8 cellular contexts compared by ENCODE assay signal in the genomic region with DNA sequence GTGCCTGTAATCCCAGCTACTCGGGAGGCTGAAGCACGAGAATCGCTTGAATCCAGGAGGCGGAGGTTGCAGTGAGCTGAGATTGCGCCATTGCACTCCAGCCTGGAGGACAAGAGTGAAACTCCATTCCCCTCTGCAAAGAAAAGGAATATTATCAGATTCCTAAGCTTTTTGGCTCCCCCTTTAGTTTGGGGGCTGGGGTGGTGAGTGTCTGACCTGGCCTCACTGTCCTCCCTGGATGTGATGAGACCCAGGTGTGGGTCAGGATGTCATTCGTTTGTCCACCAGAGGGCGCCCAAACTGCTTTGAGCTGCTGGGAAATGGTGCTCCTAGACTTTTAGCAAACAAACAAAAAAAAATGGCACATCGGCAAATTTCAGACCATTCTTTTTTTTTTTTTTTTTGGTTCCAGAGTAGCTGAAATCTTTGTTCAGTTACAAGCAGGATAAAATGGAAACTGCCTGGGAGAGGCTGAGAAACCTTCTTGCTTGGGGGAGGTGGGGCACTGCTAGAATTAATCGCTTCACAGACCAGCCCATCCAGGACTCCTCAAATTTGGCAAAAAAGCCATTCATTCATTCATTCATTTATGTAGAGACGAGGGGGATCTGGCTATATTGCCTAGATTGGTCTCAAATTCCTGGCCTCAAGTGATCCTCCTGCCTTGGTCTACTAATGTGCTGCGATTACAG. TPM values are rescaled to one million over a fixed set of nuclear protein-coding genes. Genes with fewer than 3 reads are reported as not detected.
DNase-seq lines count a peak whose midpoint lies in the region; ATAC-seq, FAIRE-seq and TF ChIP-seq lines count a peak whose summit lies in the region.

No MANE protein-coding gene starts in this region.

- TF ChIP-seq CTCF in Caco-2 (IDR thresholded peaks at IDR 0.05; ENCODE audit: insufficient read depth in 1 of 2, low read depth in 1 of 2, low read length in 1 of 2, severe bottlenecking in 1 of 2, unreplicated experiment in 1 of 2): peak; percentile 76 to 80
- TF ChIP-seq CTCF in pancreas (IDR thresholded peaks at IDR 0.05): peak; percentile 49 to 77 (median 74)
- TF ChIP-seq CTCF in type B pancreatic cell (conservative IDR thresholded peaks at IDR 0.05): peak; percentile 87

- no peak overlapping the region for H3K4me3 Mint-ChIP-seq in Caco-2 (ENCODE audit: unreplicated experiment)
- H3K4me3 Mint-ChIP-seq in type B pancreatic cell: no peak overlapping the region

- FAIRE-seq in pancreas (lab: Jason Lieb, UNC): no peak

- no peaks in the 10 kb centered on the region for H3K4me1 Mint-ChIP-seq in Caco-2 (ENCODE audit: low read depth, unreplicated experiment)
- no peaks in the 10 kb centered on the region for H3K4me1 Mint-ChIP-seq in type B pancreatic cell (ENCODE audit: unreplicated experiment)

- H3K36me3 Mint-ChIP-seq in Caco-2 (ENCODE audit: insufficient read depth, unreplicated experiment) (peaks cover 98% of the 10 kb centered on the region), type B pancreatic cell (peaks cover 18% of the 10 kb centered on the region)

- H3K36me3 ChIP-seq in Caco-2 (ENCODE audit: control insufficient read depth, insufficient read depth, low read length) (peaks cover 17% of the 10 kb centered on the region), pancreas (peaks cover 10 to 60% (median 15%) of the 10 kb centered on the region in 3 donors)

- no peaks in the 10 kb centered on the region for H3K9me3 Mint-ChIP-seq in Caco-2 (ENCODE audit: unreplicated experiment)
- no peaks in the 10 kb centered on the region for H3K9me3 Mint-ChIP-seq in type B pancreatic cell

- H3K27me3 Mint-ChIP-seq in Caco-2 (ENCODE audit: insufficient read depth, unreplicated experiment): no peaks in the 10 kb centered on the region
- H3K27me3 Mint-ChIP-seq in type B pancreatic cell: no peaks in the 10 kb centered on the region

- H3K27me3 ChIP-seq in Caco-2 (replicated peaks; ENCODE audit: control insufficient read depth, insufficient read depth, low read length) (no peaks in the 10 kb centered on the region), pancreas (no peaks in the 10 kb centered on the region)

- CTCF ChIA-PET in Caco-2 (lab: Charles Lee): interaction anchor here (0.6 to 1.0 kb wide), 13 partner anchors 9 to 1540 kb away, joined by 3 to 7 read pairs (median 4); a partner anchor contains a TSS

- intact Hi-C loops in Caco-2 (cut with micrococcal nuclease; ENCODE audit: unreplicated experiment) (no loop called here), pancreas (cut with DNase I) (loop anchor here in 2 of 3 donors (5.0 to 10.0 kb wide), 2 partner anchors 94 to 191 kb away; no protein-coding TSS in a partner anchor)

- 56 to 62% methylated on average over 11 of the region's 11 CpGs for WGBS in pancreas, 2 donors

- H3K9me3 ChIP-seq in Caco-2: no peaks in the 10 kb centered on the region
- H3K9me3 ChIP-seq in pancreas: no peaks in the 10 kb centered on the region

- H3K4me1 ChIP-seq in Caco-2: peaks cover 12% of the 10 kb centered on the region
- no peaks in the 10 kb centered on the region for H3K4me1 ChIP-seq in pancreas

- no peak overlapping the region for H3K27ac ChIP-seq in pancreas

- BruUV-seq in Caco-2 (replicated peaks; lab: Mats Ljungman, UMichigan): no TSS peak

- H3K27ac Mint-ChIP-seq in Caco-2 (ENCODE audit: unreplicated experiment): no peak overlapping the region
- H3K27ac Mint-ChIP-seq in type B pancreatic cell: peak overlapping the region; percentile 58

- in situ Hi-C loops in SK-MEL-5 (cut with HindIII; ENCODE audit: low pct_unique_long_range_greater_than_20kb, low sequenced_read_pairs): no loop called here

- POLR2A ChIA-PET in Caco-2 (lab: Charles Lee): no interaction called here

- ATAC-seq in pancreas (peak; percentile 57 to 83 (median 77)), GM21528 (IDR thresholded peaks at IDR 0.05; ENCODE audit: low FRiP score, unreplicated experiment) (no peak)

- DNase-seq in Caco-2 (peak; percentile 81 to 84), HUDEP-2 (lab: John Stamatoyannopoulos, UW; ENCODE audit: unreplicated experiment in 76 of 76) (peak in 63 of 76 experiments; percentile 15 to 80 (median 59)), SK-MEL-5 (ENCODE audit: low read depth, low spot score) (peak; percentile 78), germinal center (ENCODE audit: low spot score) (peak; percentile 68), pancreas (peak; percentile 63 to 89 (median 80)), type B pancreatic cell (ENCODE audit: extremely low spot score, unreplicated experiment) (no peak)
- DNase-seq in activated effector memory CD4-positive, alpha-beta T cell treated with anti-CD3 and anti-CD28 coated beads, Interleukin-2, amount 50 U/mL, for 16 hours: peak; percentile 92

- no peak overlapping the region for H3K4me3 ChIP-seq in Caco-2 (ENCODE audit: low read depth, low read length)
- H3K4me3 ChIP-seq in pancreas: no peak overlapping the region

RNA-seq across cellular contexts. Expression of a gene that starts 29.4 kb away (rescaled TPM):
- total RNA-seq in Caco-2 (2022) (35.7 and 44.8 TPM in 2 replicates), pancreas (1 to 10 TPM in 1 of 6 donors, under 1 TPM in 5; 0.20 to 1.4 (median 0.55) TPM), type B pancreatic cell (ENCODE audit: low replicate concordance) (15.0 and 43.2 TPM in 2 replicates)
- total RNA-seq in SK-MEL-5 (2014; rRNA removed; shearing (Covaris generic)): 18.7 and 23.4 TPM in 2 replicates
- 12.4 and 15.1 TPM in 2 replicates for polyA plus RNA-seq in SK-MEL-5 (2015; cell fraction: cytosol; rRNA removed)
- polyA plus RNA-seq in SK-MEL-5 (2015; cell fraction: nucleus; rRNA removed): 8.3 and 10.8 TPM in 2 replicates
- under 1 TPM; 0.47 to 0.72 TPM for polyA plus RNA-seq in pancreas

RNA-seq across cellular contexts. Expression of a gene that starts 36.9 kb away (rescaled TPM):
- total RNA-seq in Caco-2 (2022) (68.9 and 83.4 TPM in 2 replicates), pancreas (10 to 100 TPM in 5 of 6 donors, 1 to 10 TPM in 1; 8.9 to 43.4 (median 26.5) TPM), type B pancreatic cell (ENCODE audit: low replicate concordance) (67.4 and 103 TPM in 2 replicates)
- 39.0 and 51.2 TPM in 2 replicates for total RNA-seq in SK-MEL-5 (2014; rRNA removed; shearing (Covaris generic))
- 59.0 and 94.0 TPM in 2 replicates for polyA plus RNA-seq in SK-MEL-5 (2015; cell fraction: cytosol; rRNA removed)
- 37.1 and 47.4 TPM in 2 replicates for polyA plus RNA-seq in SK-MEL-5 (2015; cell fraction: nucleus; rRNA removed)
- 10 to 100 TPM; 24.7 to 41.2 TPM for polyA plus RNA-seq in pancreas
